2 cellular contexts compared by ENCODE assay signal in genomic region chr11:45806937-45807791, GRCh38.
TF ChIP-seq lines count a peak whose summit lies in the region.

No MANE protein-coding gene starts in this region.

TF ChIP-seq in A549, 52 proteins besides CTCF, POLR2A, EP300 and RAD21 (continued from another document):
- TF ChIP-seq HMGXB4 (CRISPR knock-in tag; IDR thresholded peaks at IDR 0.05; ENCODE audit: borderline replicate concordance) = no peak
- TF ChIP-seq HOXA7 (CRISPR knock-in tag; IDR thresholded peaks at IDR 0.05) = no peak
- no peak for TF ChIP-seq BCL3 (IDR thresholded peaks at IDR 0.05)
- TF ChIP-seq ZC3H11A (IDR thresholded peaks at IDR 0.05) = no peak
- no peak for TF ChIP-seq JUNB (IDR thresholded peaks at IDR 0.05)
- TF ChIP-seq PHF8 (IDR thresholded peaks at IDR 0.05; ENCODE audit: borderline replicate concordance, low read depth) = no peak
- no peak for TF ChIP-seq GATA3 (IDR thresholded peaks at IDR 0.05; ENCODE audit: borderline replicate concordance)
- TF ChIP-seq ZFP36 (IDR thresholded peaks at IDR 0.05; ENCODE audit: borderline replicate concordance, partially characterized antibody) = no peak
- no peak for TF ChIP-seq SMC3 (IDR thresholded peaks at IDR 0.05)
- TF ChIP-seq EHF (CRISPR knock-in tag; IDR thresholded peaks at IDR 0.05) = no peak
- TF ChIP-seq REST (IDR thresholded peaks at IDR 0.05) = no peak
- no peak for TF ChIP-seq HES2 (IDR thresholded peaks at IDR 0.05)
- TF ChIP-seq HOXB13 (CRISPR knock-in tag; IDR thresholded peaks at IDR 0.05; ENCODE audit: low read depth) = no peak

TF ChIP-seq in liver, 16 proteins besides CTCF, POLR2A, EP300 and RAD21 (continued from another document):
- TF ChIP-seq REST (IDR thresholded peaks at IDR 0.05) (no peak), NR2F2 (IDR thresholded peaks at IDR 0.05) (no peak), MAX (IDR thresholded peaks at IDR 0.05) (no peak), RXRA (IDR thresholded peaks at IDR 0.05) (no peak), ZBTB33 (IDR thresholded peaks at IDR 0.05) (no peak)
